Comparison of ENCODE assay signal across 8 cellular contexts in genomic region chr6:159692303-159693127, GRCh38. TPM values are rescaled to one million over a fixed set of nuclear protein-coding genes. Genes with fewer than 3 reads are reported as not detected.
DNase-seq lines count a peak whose midpoint lies in the region; ATAC-seq and TF ChIP-seq lines count a peak whose summit lies in the region.

No MANE protein-coding gene starts in this region.

- no peaks in the 10 kb centered on the region for H4K20me1 ChIP-seq in OCI-LY3 (ENCODE audit: insufficient read depth, low read length)
- no peaks in the 10 kb centered on the region for H4K20me1 ChIP-seq in neural cell (ENCODE audit: insufficient read depth)

- H3K36me3 ChIP-seq in OCI-LY3 (replicated peaks; ENCODE audit: low read depth, low read length), result peaks cover 13% of the 10 kb centered on the region
- H3K36me3 ChIP-seq in neural cell (ENCODE audit: insufficient read depth, low read length), result no peaks in the 10 kb centered on the region
- peaks cover 6 to 36% (median 19%) of the 10 kb centered on the region in 5 donors for H3K36me3 ChIP-seq in subcutaneous abdominal adipose tissue (ENCODE audit: control insufficient read depth in 5 of 5, insufficient read depth in 5 of 5, low read length in 5 of 5)

- no peak for TF ChIP-seq CTCF in OCI-LY3 (IDR thresholded peaks at IDR 0.05; ENCODE audit: low read depth, low read length)
- no peak for TF ChIP-seq CTCF in fibroblast of the aortic adventitia (IDR thresholded peaks at IDR 0.05; ENCODE audit: insufficient read depth, low read length)
- no peak for TF ChIP-seq CTCF in neural cell (IDR thresholded peaks at IDR 0.05; ENCODE audit: poor library complexity, severe bottlenecking)

- H2AFZ ChIP-seq in OCI-LY3 (ENCODE audit: low read depth, low read length) (peak overlapping the region; percentile 0; the same call in 1 of the 2 replicates), neural cell (ENCODE audit: low read depth, low read length) (peak overlapping the region; percentile 56)

- ATAC-seq in HG03378 (IDR thresholded peaks at IDR 0.05; ENCODE audit: unreplicated experiment), result peak; percentile 34

- peaks cover 24% of the 10 kb centered on the region; the same call in 1 of the 2 replicates for H3K4me1 ChIP-seq in OCI-LY3 (ENCODE audit: low read length)
- peaks cover 3 to 41% (median 37%) of the 10 kb centered on the region in 5 donors for H3K4me1 ChIP-seq in subcutaneous abdominal adipose tissue (ENCODE audit: control insufficient read depth in 5 of 5, insufficient read depth in 5 of 5, low read length in 5 of 5)

- no peak for TF ChIP-seq EP300 in neural cell (conservative IDR thresholded peaks at IDR 0.05; ENCODE audit: poor library complexity, severe bottlenecking)

- H3K9me3 ChIP-seq in OCI-LY3 (ENCODE audit: insufficient read depth, low read length) (no peaks in the 10 kb centered on the region), neural cell (ENCODE audit: low read length) (no peaks in the 10 kb centered on the region), subcutaneous abdominal adipose tissue (ENCODE audit: control insufficient read depth in 5 of 5, low read length in 5 of 5) (no peaks in the 10 kb centered on the region)

- H3K79me2 ChIP-seq in OCI-LY3 (ENCODE audit: low read length) (peaks cover 48% of the 10 kb centered on the region), neural cell (replicated peaks; ENCODE audit: insufficient read depth, low read length) (peaks cover 40% of the 10 kb centered on the region)

- H3F3A ChIP-seq in neural cell (ENCODE audit: insufficient read depth, low read length, poor library complexity, severe bottlenecking), result no peaks in the 10 kb centered on the region

- no peak for TF ChIP-seq RAD21 in neural cell (conservative IDR thresholded peaks at IDR 0.05)

- H3K27me3 ChIP-seq in OCI-LY3 (ENCODE audit: low read depth, low read length) (no peaks in the 10 kb centered on the region), neural cell (ENCODE audit: insufficient read depth, low read depth, low read length) (no peaks in the 10 kb centered on the region), subcutaneous abdominal adipose tissue (ENCODE audit: control insufficient read depth in 5 of 5, insufficient read depth in 4 of 5, low read length in 5 of 5) (no peaks in the 10 kb centered on the region)

- peak overlapping the region; percentile 90 for H3K4me2 ChIP-seq in OCI-LY3 (ENCODE audit: low read length)
- peak overlapping the region; percentile 97 for H3K4me2 ChIP-seq in neural cell (ENCODE audit: low read length)

- peak overlapping the region; percentile 85 for H3K4me3 ChIP-seq in OCI-LY3 (ENCODE audit: low read length)
- H3K4me3 ChIP-seq in fibroblast of the aortic adventitia (ENCODE audit: low read depth, low read length), result peak overlapping the region; percentile 95
- peak overlapping the region; percentile 94 for H3K4me3 ChIP-seq in neural cell (ENCODE audit: low read length)
- peak overlapping the region; percentile 93 to 100 (median 99) for H3K4me3 ChIP-seq in subcutaneous abdominal adipose tissue (ENCODE audit: low read depth in 1 of 5, low read length in 5 of 5)

- H3K9me2 ChIP-seq in neural cell (ENCODE audit: insufficient read depth, low read length), result no peaks in the 10 kb centered on the region

- DNase-seq in Ammon's horn (ENCODE audit: low spot score) (peak; percentile 68), GM19240 (ENCODE audit: insufficient read length, low spot score) (peak; percentile 33), fibroblast of the aortic adventitia (ENCODE audit: low read depth) (peak; percentile 47)
- peak; percentile 18 to 24 for DNase-seq in activated T-helper 1 cell treated with anti-CD3 and anti-CD28 coated beads, Interleukin-2, amount 50 U/mL, for 16 hours (ENCODE audit: low read depth in 1 of 2, low spot score in 1 of 2)

- H3K27ac ChIP-seq in OCI-LY3 (ENCODE audit: low read length), result peak overlapping the region; percentile 73
- H3K27ac ChIP-seq in neural cell (ENCODE audit: low read length), result peak overlapping the region; percentile 81
- H3K27ac ChIP-seq in subcutaneous abdominal adipose tissue (ENCODE audit: low read depth, low read length), result peak overlapping the region; percentile 99

- H3K9ac ChIP-seq in OCI-LY3 (ENCODE audit: low read length) (peak overlapping the region; percentile 72), neural cell (ENCODE audit: low read length) (peak overlapping the region; percentile 85), subcutaneous abdominal adipose tissue (ENCODE audit: low read length in 5 of 5) (peak overlapping the region; percentile 96 to 100 (median 100))

TF ChIP-seq in neural cell, 6 proteins besides CTCF, POLR2A, EP300 and RAD21:
- TF ChIP-seq TAF1 (IDR thresholded peaks at IDR 0.05; ENCODE audit: low read depth) (peak; percentile 9), EZH2 (IDR thresholded peaks at IDR 0.05; ENCODE audit: borderline replicate concordance, insufficient read depth, low read length, poor library complexity, severe bottlenecking) (no peak), POLR2AphosphoS5 (IDR thresholded peaks at IDR 0.05) (no peak), MXI1 (conservative IDR thresholded peaks at IDR 0.05; ENCODE audit: poor library complexity, severe bottlenecking) (peak; percentile 86), REST (IDR thresholded peaks at IDR 0.05; ENCODE audit: borderline replicate concordance) (no peak), SMC3 (conservative IDR thresholded peaks at IDR 0.05; ENCODE audit: poor library complexity) (no peak)

RNA-seq across cellular contexts. Expression of gene SOD2, which starts 0.5 kb away (rescaled TPM):
- total RNA-seq in fibroblast of the aortic adventitia (ENCODE audit: low replicate concordance), result 184 and 504 TPM in 2 replicates
- 117 and 137 TPM in 2 replicates for polyA plus RNA-seq in neural cell
- polyA minus RNA-seq in neural cell, result 107 and 186 TPM in 2 replicates

RNA-seq across cellular contexts. Expression of gene WTAP, which starts 34.8 kb away (rescaled TPM):
- total RNA-seq in fibroblast of the aortic adventitia (ENCODE audit: low replicate concordance), result 71.9 and 103 TPM in 2 replicates
- 94.1 and 98.3 TPM in 2 replicates for polyA plus RNA-seq in neural cell
- 164 and 177 TPM in 2 replicates for polyA minus RNA-seq in neural cell

Comparison
In these comparisons a context has a peak if more than half of its experiments do, and no peak if none do; other contexts are left out.
1. Peak in every context shown above with its lines: DNase-seq, ATAC-seq, H3K4me3 ChIP-seq and H3K27ac ChIP-seq.